ENCODE assay signal across 1 cellular context in genomic region chr15:62561572-62561970, GRCh38.
TF ChIP-seq lines count a peak whose summit lies in the region.

No MANE protein-coding gene starts in this region.

TF ChIP-seq in SK-N-SH treated with all-trans-retinoic acid at 6 μM for 48 hours, 23 proteins besides CTCF, POLR2A, EP300 and RAD21 (continued from another document):
- TF ChIP-seq, protein P1, sequence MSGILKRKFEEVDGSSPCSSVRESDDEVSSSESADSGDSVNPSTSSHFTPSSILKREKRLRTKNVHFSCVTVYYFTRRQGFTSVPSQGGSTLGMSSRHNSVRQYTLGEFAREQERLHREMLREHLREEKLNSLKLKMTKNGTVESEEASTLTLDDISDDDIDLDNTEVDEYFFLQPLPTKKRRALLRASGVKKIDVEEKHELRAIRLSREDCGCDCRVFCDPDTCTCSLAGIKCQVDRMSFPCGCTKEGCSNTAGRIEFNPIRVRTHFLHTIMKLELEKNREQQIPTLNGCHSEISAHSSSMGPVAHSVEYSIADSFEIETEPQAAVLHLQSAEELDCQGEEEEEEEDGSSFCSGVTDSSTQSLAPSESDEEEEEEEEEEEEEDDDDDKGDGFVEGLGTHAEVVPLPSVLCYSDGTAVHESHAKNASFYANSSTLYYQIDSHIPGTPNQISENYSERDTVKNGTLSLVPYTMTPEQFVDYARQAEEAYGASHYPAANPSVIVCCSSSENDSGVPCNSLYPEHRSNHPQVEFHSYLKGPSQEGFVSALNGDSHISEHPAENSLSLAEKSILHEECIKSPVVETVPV (CRISPR knock-in tag; IDR thresholded peaks at IDR 0.05) = no peak
- no peak for TF ChIP-seq SNAI2 (CRISPR knock-in tag; IDR thresholded peaks at IDR 0.05)
- TF ChIP-seq OSR1 (CRISPR knock-in tag; IDR thresholded peaks at IDR 0.05) = no peak
- no peak for TF ChIP-seq PATZ1 (CRISPR knock-in tag; IDR thresholded peaks at IDR 0.05; ENCODE audit: borderline replicate concordance)
- TF ChIP-seq ZFP3 (CRISPR knock-in tag; IDR thresholded peaks at IDR 0.05) = no peak
- no peak for TF ChIP-seq GLIS3 (CRISPR knock-in tag; IDR thresholded peaks at IDR 0.05)
- no peak for TF ChIP-seq POU6F1 (CRISPR knock-in tag; IDR thresholded peaks at IDR 0.05; ENCODE audit: borderline replicate concordance, low read depth)
- no peak for TF ChIP-seq ZFP30 (CRISPR knock-in tag; IDR thresholded peaks at IDR 0.05)
- no peak for TF ChIP-seq ISL1 (CRISPR knock-in tag; IDR thresholded peaks at IDR 0.05)
- no peak for TF ChIP-seq ESRRG (CRISPR knock-in tag; IDR thresholded peaks at IDR 0.05)
- TF ChIP-seq, protein P2, sequence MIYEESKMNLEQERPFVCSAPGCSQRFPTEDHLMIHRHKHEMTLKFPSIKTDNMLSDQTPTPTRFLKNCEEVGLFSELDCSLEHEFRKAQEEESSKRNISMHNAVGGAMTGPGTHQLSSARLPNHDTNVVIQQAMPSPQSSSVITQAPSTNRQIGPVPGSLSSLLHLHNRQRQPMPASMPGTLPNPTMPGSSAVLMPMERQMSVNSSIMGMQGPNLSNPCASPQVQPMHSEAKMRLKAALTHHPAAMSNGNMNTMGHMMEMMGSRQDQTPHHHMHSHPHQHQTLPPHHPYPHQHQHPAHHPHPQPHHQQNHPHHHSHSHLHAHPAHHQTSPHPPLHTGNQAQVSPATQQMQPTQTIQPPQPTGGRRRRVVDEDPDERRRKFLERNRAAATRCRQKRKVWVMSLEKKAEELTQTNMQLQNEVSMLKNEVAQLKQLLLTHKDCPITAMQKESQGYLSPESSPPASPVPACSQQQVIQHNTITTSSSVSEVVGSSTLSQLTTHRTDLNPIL (CRISPR knock-in tag; IDR thresholded peaks at IDR 0.05; ENCODE audit: low read depth) = no peak
- no peak for TF ChIP-seq ZNF8 (CRISPR knock-in tag; IDR thresholded peaks at IDR 0.05)
- TF ChIP-seq ZNF70 (CRISPR knock-in tag; IDR thresholded peaks at IDR 0.05) = no peak
TF ChIP-seq in SK-N-SH treated with all-trans-retinoic acid at 6 μM for 48 hours: peak in this region for 0.
